ENCODE assay signal across 8 cellular contexts in the genomic region with DNA sequence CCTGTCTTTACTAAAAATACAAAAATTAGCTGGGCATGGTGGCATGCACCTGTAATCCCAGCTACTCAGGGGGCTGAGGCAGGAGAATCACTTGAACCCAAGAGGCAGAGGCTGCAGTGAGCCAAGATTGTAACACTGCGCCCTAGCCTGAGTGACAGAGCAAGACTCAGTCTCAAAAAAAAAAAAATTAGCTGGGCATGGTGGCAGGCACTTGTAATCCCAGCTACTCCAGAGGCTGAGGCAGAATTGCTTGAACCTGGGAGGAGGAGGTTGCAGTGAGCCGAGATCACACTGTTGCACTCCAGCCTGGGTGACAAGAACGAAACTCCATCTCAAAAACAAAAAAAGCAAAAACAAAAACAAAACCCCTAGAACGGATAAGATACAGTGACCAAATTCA. TPM values are rescaled to one million over a fixed set of nuclear protein-coding genes. Genes with fewer than 3 reads are reported as not detected.
DNase-seq lines count a peak whose midpoint lies in the region; ATAC-seq, FAIRE-seq and TF ChIP-seq lines count a peak whose summit lies in the region.
"Not testable (repeated sequence)": the region's sequence is repeated elsewhere in the genome, so short reads cannot be mapped to it uniquely, and the experiment has no call there.

No MANE protein-coding gene starts in this region.

- H3K4me1 Mint-ChIP-seq in T-helper 1 cell treated with Interleukin-12 subunit alpha and Interleukin-12 subunit beta and Interleukin-4 antibody, amounts not matched to agents 30 μg/mL and 1 μg/mL, for 36 hours (ENCODE audit: low read depth): peaks cover 42% of the 10 kb centered on the region
- H3K4me1 Mint-ChIP-seq in activated T-helper 17 cell treated with anti-CD3 and anti-CD28 coated beads, Interleukin-2, amount 50 U/mL, for 72 hours: peaks cover 39% of the 10 kb centered on the region
- peaks cover 49% of the 10 kb centered on the region for H3K4me1 Mint-ChIP-seq in brain

- H3K36me3 ChIP-seq in BLaER1: peaks cover 51% of the 10 kb centered on the region
- H3K36me3 ChIP-seq in GM23248 (ENCODE audit: low read depth); KMS-11 (ENCODE audit: insufficient read depth); HepG2 (replicated peaks in 1 of 2; ENCODE audit: control insufficient read depth in 1 of 2, insufficient read depth in 2 of 2, low read length in 2 of 2); trophoblast cell (ENCODE audit: control insufficient read depth in 1 of 2, insufficient read depth in 2 of 2, low read length in 2 of 2): not testable (repeated sequence)

- H4K8ac ChIP-seq in trophoblast cell (ENCODE audit: low read depth, low read length): not testable (repeated sequence)

- CTCF ChIA-PET in HepG2 (lab: Yijun Ruan, JAX; ENCODE audit: low intra/inter-chr PET ratio, low total read pairs): not testable (repeated sequence)

- H3K9me2 ChIP-seq in GM23248 (ENCODE audit: insufficient read depth): not testable (repeated sequence)

- not testable (repeated sequence) for H3K27ac Mint-ChIP-seq in T-helper 1 cell treated with Interleukin-12 subunit alpha and Interleukin-12 subunit beta and Interleukin-4 antibody, amounts not matched to agents 30 μg/mL and 1 μg/mL, for 36 hours; activated T-helper 17 cell treated with anti-CD3 and anti-CD28 coated beads, Interleukin-2, amount 50 U/mL, for 72 hours
- peak overlapping the region in 2 of 5 experiments; percentile 3 to 31 for H3K27ac Mint-ChIP-seq in brain

- BruUV-seq in HepG2 (replicated peaks; lab: Mats Ljungman, UMichigan): not testable (repeated sequence)

- not testable (repeated sequence) for H2BK120ac ChIP-seq in trophoblast cell (ENCODE audit: insufficient read depth, low read length, poor library complexity)

- H3K79me1 ChIP-seq in trophoblast cell (ENCODE audit: low read length): peaks cover 11% of the 10 kb centered on the region

- not testable (repeated sequence) for H2AK5ac ChIP-seq in trophoblast cell (ENCODE audit: low read length)

- DNase-seq in GM23248; HepG2 (ENCODE audit: low spot score); trophoblast cell: not testable (repeated sequence)

- peaks cover 71% of the 10 kb centered on the region for H4K20me1 ChIP-seq in BLaER1
- not testable (repeated sequence) for H4K20me1 ChIP-seq in GM23248 (ENCODE audit: insufficient read depth)
- H4K20me1 ChIP-seq in KMS-11 (ENCODE audit: insufficient read depth): peaks cover 56% of the 10 kb centered on the region
- peaks cover 13% of the 10 kb centered on the region for H4K20me1 ChIP-seq in HepG2 (ENCODE audit: insufficient read depth, low read length)

- H3K23ac ChIP-seq in trophoblast cell (ENCODE audit: low read length): not testable (repeated sequence)

- peaks cover 17% of the 10 kb centered on the region for H3F3A ChIP-seq in GM23248 (ENCODE audit: insufficient read depth)

- FAIRE-seq in HepG2 (lab: Jason Lieb, UNC): not testable (repeated sequence)

- TF ChIP-seq RAD21 in HepG2 (CRISPR knock-in tag; IDR thresholded peaks at IDR 0.05): not testable (repeated sequence)

- H3K27me3 ChIP-seq in BLaER1; GM23248 (replicated peaks; ENCODE audit: insufficient read depth); KMS-11 (ENCODE audit: insufficient read depth, low read depth); HepG2 (ENCODE audit: control insufficient read depth in 1 of 2, insufficient read depth in 2 of 2, low read length in 2 of 2); trophoblast cell (ENCODE audit: insufficient read depth, low read length): not testable (repeated sequence)

- not testable (repeated sequence) for H3K9ac ChIP-seq in BLaER1; GM23248; KMS-11; HepG2 (ENCODE audit: insufficient read depth, low read depth, low read length); trophoblast cell (ENCODE audit: low read length)

- peaks cover 14% of the 10 kb centered on the region for H3K36me3 Mint-ChIP-seq in T-helper 1 cell treated with Interleukin-12 subunit alpha and Interleukin-12 subunit beta and Interleukin-4 antibody, amounts not matched to agents 30 μg/mL and 1 μg/mL, for 36 hours (ENCODE audit: low read depth)
- peaks cover 54% of the 10 kb centered on the region for H3K36me3 Mint-ChIP-seq in activated T-helper 17 cell treated with anti-CD3 and anti-CD28 coated beads, Interleukin-2, amount 50 U/mL, for 72 hours (ENCODE audit: low read depth)
- H3K36me3 Mint-ChIP-seq in brain: peaks cover 43% of the 10 kb centered on the region

- WGBS in GM23248 (ENCODE audit: low coverage in 1 of 2, low lambda C conversion rate in 2 of 2, missing lambda C conversion rate in 2 of 2), 2 experiments: 58 to 66% methylated on average over 4 of the region's 4 CpGs
- WGBS in HepG2 (ENCODE audit: low lambda C conversion rate): 82% methylated on average over 4 of the region's 4 CpGs
- WGBS in trophoblast cell (ENCODE audit: extremely low coverage, insufficient coverage, insufficient read length): no CpG with 5 or more reads among the region's 4 CpGs

- TF ChIP-seq CTCF in KMS-11 (conservative IDR thresholded peaks at IDR 0.05; ENCODE audit: low read depth, low read length); brain (conservative IDR thresholded peaks at IDR 0.05); HepG2 (CRISPR knock-in tag; IDR thresholded peaks at IDR 0.05): not testable (repeated sequence)

- POLR2A ChIA-PET in HepG2 (lab: Yijun Ruan, JAX): not testable (repeated sequence)

- not testable (repeated sequence) for H2AFZ ChIP-seq in GM23248; KMS-11 (ENCODE audit: low read depth); HepG2 (ENCODE audit: low read length); trophoblast cell (ENCODE audit: insufficient read depth, low read length, poor library complexity)

- not testable (repeated sequence) for H3K18ac ChIP-seq in trophoblast cell (ENCODE audit: low read length)

- H2BK12ac ChIP-seq in trophoblast cell (ENCODE audit: low read length): not testable (repeated sequence)

- not testable (repeated sequence) for H4K91ac ChIP-seq in trophoblast cell (ENCODE audit: low read depth, low read length)

- H3K9me3 ChIP-seq in BLaER1: peaks cover 40% of the 10 kb centered on the region
- not testable (repeated sequence) for H3K9me3 ChIP-seq in GM23248 (ENCODE audit: low read depth); HepG2 (ENCODE audit: low read length); trophoblast cell (ENCODE audit: insufficient read depth, low read depth, low read length)

- not testable (repeated sequence) for H3K4me3 ChIP-seq in BLaER1; GM23248; KMS-11 (IDR thresholded peaks at IDR 0.05; ENCODE audit: insufficient read depth, low read depth, low read length); HepG2 (replicated peaks in 1 of 3; ENCODE audit: insufficient read depth in 1 of 3, low read depth in 2 of 3, low read length in 3 of 3); trophoblast cell (ENCODE audit: low read depth, low read length)

- in situ Hi-C loops in GM23248 (cut with MboI); HepG2 (cut with HindIII; ENCODE audit: extremely low pct_ligation_motif_present, low pct_unique_long_range_greater_than_20kb): not testable (repeated sequence)

- not testable (repeated sequence) for H3K27me3 Mint-ChIP-seq in T-helper 1 cell treated with Interleukin-12 subunit alpha and Interleukin-12 subunit beta and Interleukin-4 antibody, amounts not matched to agents 30 μg/mL and 1 μg/mL, for 36 hours (ENCODE audit: low read depth); activated T-helper 17 cell treated with anti-CD3 and anti-CD28 coated beads, Interleukin-2, amount 50 U/mL, for 72 hours; brain

- H3K4me1 ChIP-seq in BLaER1: peaks cover 51% of the 10 kb centered on the region
- H3K4me1 ChIP-seq in GM23248 (ENCODE audit: insufficient read depth): peaks cover 17% of the 10 kb centered on the region
- peaks cover 42% of the 10 kb centered on the region for H3K4me1 ChIP-seq in KMS-11 (ENCODE audit: low read depth, poor library complexity, severe bottlenecking)
- H3K4me1 ChIP-seq in HepG2 (ENCODE audit: insufficient read depth, low read length): peaks cover 61% of the 10 kb centered on the region
- H3K4me1 ChIP-seq in trophoblast cell (ENCODE audit: control insufficient read depth in 1 of 2, insufficient read depth in 2 of 2, low read length in 2 of 2): not testable (repeated sequence)

- H3K27ac ChIP-seq in BLaER1; GM23248; KMS-11; HepG2 (ENCODE audit: extremely low read length, insufficient read depth, low read length); trophoblast cell (ENCODE audit: low read depth, low read length): not testable (repeated sequence)

- peak overlapping the region; percentile 64 for H3K4ac ChIP-seq in trophoblast cell (ENCODE audit: low read depth, low read length)

- not testable (repeated sequence) for H2BK5ac ChIP-seq in trophoblast cell (ENCODE audit: low read depth, low read length, poor library complexity)

- not testable (repeated sequence) for H3K9me3 Mint-ChIP-seq in T-helper 1 cell treated with Interleukin-12 subunit alpha and Interleukin-12 subunit beta and Interleukin-4 antibody, amounts not matched to agents 30 μg/mL and 1 μg/mL, for 36 hours; activated T-helper 17 cell treated with anti-CD3 and anti-CD28 coated beads, Interleukin-2, amount 50 U/mL, for 72 hours
- peaks cover 8 to 11% (median 9%) of the 10 kb centered on the region in 5 experiments for H3K9me3 Mint-ChIP-seq in brain

- TF ChIP-seq EP300 in HepG2 (IDR thresholded peaks at IDR 0.05; ENCODE audit: low read depth in 2 of 2, low read length in 2 of 2); HepG2 (CRISPR knock-in tag; IDR thresholded peaks at IDR 0.05; ENCODE audit: borderline replicate concordance): not testable (repeated sequence)

- TF ChIP-seq POLR2A in HepG2 (IDR thresholded peaks at IDR 0.05; ENCODE audit: insufficient read depth in 1 of 2, low read depth in 2 of 2, low read length in 2 of 2): not testable (repeated sequence)

- not testable (repeated sequence) for H4K12ac ChIP-seq in trophoblast cell (ENCODE audit: low read depth, low read length)

- peaks cover 87% of the 10 kb centered on the region for H3K79me2 ChIP-seq in GM23248 (ENCODE audit: insufficient read depth)
- peaks cover 78% of the 10 kb centered on the region for H3K79me2 ChIP-seq in KMS-11 (ENCODE audit: insufficient read depth, low read depth)
- H3K79me2 ChIP-seq in HepG2 (ENCODE audit: insufficient read depth, low read length): peaks cover 80% of the 10 kb centered on the region
- peaks cover 33% of the 10 kb centered on the region for H3K79me2 ChIP-seq in trophoblast cell (ENCODE audit: control insufficient read depth, insufficient read depth, low read length, poor library complexity)

- H3K4me3 Mint-ChIP-seq in T-helper 1 cell treated with Interleukin-12 subunit alpha and Interleukin-12 subunit beta and Interleukin-4 antibody, amounts not matched to agents 30 μg/mL and 1 μg/mL, for 36 hours: peak overlapping the region; percentile 15
- peak overlapping the region; percentile 97 for H3K4me3 Mint-ChIP-seq in activated T-helper 17 cell treated with anti-CD3 and anti-CD28 coated beads, Interleukin-2, amount 50 U/mL, for 72 hours
- peak overlapping the region; percentile 21 to 96 (median 83) for H3K4me3 Mint-ChIP-seq in brain

- intact Hi-C loops in HepG2 (cut with micrococcal nuclease; ENCODE audit: unreplicated experiment): not testable (repeated sequence)

- H3K14ac ChIP-seq in trophoblast cell (ENCODE audit: low read length): not testable (repeated sequence)

- ATAC-seq in activated T-helper 17 cell treated with anti-CD3 and anti-CD28 coated beads, Interleukin-2, amount 50 U/mL, for 72 hours (replicated peaks); HepG2: not testable (repeated sequence)

- peak overlapping the region; percentile 85; the same call in 1 of the 2 replicates for H3K4me2 ChIP-seq in BLaER1
- H3K4me2 ChIP-seq in GM23248 (ENCODE audit: unreplicated experiment): peak overlapping the region; percentile 92
- H3K4me2 ChIP-seq in KMS-11: peak overlapping the region; percentile 38; the same call in 1 of the 2 replicates
- H3K4me2 ChIP-seq in HepG2 (ENCODE audit: low read depth, low read length): peak overlapping the region; percentile 20; the same call in 1 of the 2 replicates
- not testable (repeated sequence) for H3K4me2 ChIP-seq in trophoblast cell (ENCODE audit: low read length)

RNA-seq across cellular contexts. Expression of gene MCMBP, which starts 3.2 kb away (rescaled TPM):
- 52.2 and 53.7 TPM in 2 replicates for total RNA-seq in GM23248 (2014; rRNA removed; shearing (Covaris generic))
- polyA plus RNA-seq in GM23248 (2016; fragmentation: Nextera tagmentation; extraction: Ambion mirVana) (45.6 and 47.9 TPM in 2 replicates), brain (ENCODE audit: insufficient read depth, low read depth, low replicate concordance) (45.5 TPM), HepG2 (2011; rRNA removed) (30.2 and 35.7 TPM in 2 replicates)
- 10 to 100 TPM; 61.2 to 98.8 TPM for total RNA-seq in activated T-helper 17 cell treated with anti-CD3 and anti-CD28 coated beads, Interleukin-2, amount 50 U/mL, for 72 hours
- 62.4 and 71.8 TPM in 2 replicates for total RNA-seq in HepG2 (2016; rRNA removed; fragmentation: Illumina TruSeq; extraction: Trizol)
- 8.5 and 9.5 TPM in 2 replicates for total RNA-seq in HepG2 (2016; cell fraction: cytosol; rRNA removed; fragmentation: Illumina TruSeq; extraction: Trizol; ENCODE audit: low read depth)
- 61.6 and 74.1 TPM in 2 replicates for total RNA-seq in HepG2 (2016; cell fraction: insoluble cytoplasmic fraction; rRNA removed; fragmentation: Illumina TruSeq; extraction: Trizol)
- total RNA-seq in HepG2 (2016; cell fraction: membrane; rRNA removed; fragmentation: Illumina TruSeq; extraction: Trizol): 20.8 and 21.4 TPM in 2 replicates
- total RNA-seq in HepG2 (2016; cell fraction: nucleus; rRNA removed; fragmentation: Illumina TruSeq; extraction: Trizol): 36.7 and 40.4 TPM in 2 replicates
- 25.1 and 34.5 TPM in 2 replicates for polyA plus RNA-seq in HepG2 (2011; cell fraction: cytosol; rRNA removed)
- 15.4 and 17.1 TPM in 2 replicates for polyA plus RNA-seq in HepG2 (2011; cell fraction: nucleus; rRNA removed)
- 32.4 and 37.2 TPM in 2 replicates for polyA plus RNA-seq in HepG2 (2012)
- polyA plus RNA-seq in HepG2 (2016; cell fraction: cytosol; fragmentation: Illumina TruSeq; extraction: Trizol; ENCODE audit: low read depth): 3.7 and 3.9 TPM in 2 replicates
- 61.3 and 62.2 TPM in 2 replicates for polyA plus RNA-seq in HepG2 (2016; cell fraction: insoluble cytoplasmic fraction; fragmentation: Illumina TruSeq; extraction: Trizol; ENCODE audit: low read depth)
- polyA plus RNA-seq in HepG2 (2016; cell fraction: membrane; fragmentation: Illumina TruSeq; extraction: Trizol; ENCODE audit: low read depth): 10.4 and 11.4 TPM in 2 replicates
- polyA plus RNA-seq in HepG2 (2016; cell fraction: nucleus; fragmentation: Illumina TruSeq; extraction: Trizol; ENCODE audit: insufficient read depth, low read depth): 40.7 and 46.5 TPM in 2 replicates
- 35.0 and 101 TPM in 2 replicates for polyA minus RNA-seq in HepG2 (2011; rRNA and poly(A)+ RNA removed; ENCODE audit: low replicate concordance)
- 29.6 and 29.9 TPM in 2 replicates for polyA minus RNA-seq in HepG2 (2011; cell fraction: cytosol; rRNA and poly(A)+ RNA removed)
- polyA minus RNA-seq in HepG2 (2011; cell fraction: nucleus; rRNA and poly(A)+ RNA removed): 36.1 and 39.2 TPM in 2 replicates
- polyA plus RNA-seq in trophoblast cell (2013): 39.8 and 40.3 TPM in 2 replicates

RNA-seq across cellular contexts. Expression of gene SEC23IP, which starts 23.1 kb away (rescaled TPM):
- 19.3 and 23.6 TPM in 2 replicates for total RNA-seq in GM23248 (2014; rRNA removed; shearing (Covaris generic))
- polyA plus RNA-seq in GM23248 (2016; fragmentation: Nextera tagmentation; extraction: Ambion mirVana) (44.2 and 55.0 TPM in 2 replicates), brain (ENCODE audit: insufficient read depth, low read depth, low replicate concordance) (13.0 TPM), HepG2 (2011; rRNA removed) (27.2 and 32.3 TPM in 2 replicates)
- total RNA-seq in activated T-helper 17 cell treated with anti-CD3 and anti-CD28 coated beads, Interleukin-2, amount 50 U/mL, for 72 hours: 10 to 100 TPM; 53.9 to 97.4 TPM
- 57.7 and 84.4 TPM in 2 replicates for total RNA-seq in HepG2 (2016; rRNA removed; fragmentation: Illumina TruSeq; extraction: Trizol)
- total RNA-seq in HepG2 (2016; cell fraction: cytosol; rRNA removed; fragmentation: Illumina TruSeq; extraction: Trizol; ENCODE audit: low read depth): 9.5 and 11.1 TPM in 2 replicates
- 61.6 and 82.9 TPM in 2 replicates for total RNA-seq in HepG2 (2016; cell fraction: insoluble cytoplasmic fraction; rRNA removed; fragmentation: Illumina TruSeq; extraction: Trizol)
- total RNA-seq in HepG2 (2016; cell fraction: membrane; rRNA removed; fragmentation: Illumina TruSeq; extraction: Trizol): 21.4 and 27.3 TPM in 2 replicates
- total RNA-seq in HepG2 (2016; cell fraction: nucleus; rRNA removed; fragmentation: Illumina TruSeq; extraction: Trizol): 37.5 and 40.7 TPM in 2 replicates
- 20.8 and 24.8 TPM in 2 replicates for polyA plus RNA-seq in HepG2 (2011; cell fraction: cytosol; rRNA removed)
- polyA plus RNA-seq in HepG2 (2011; cell fraction: nucleus; rRNA removed): 26.2 and 30.7 TPM in 2 replicates
- 29.8 and 41.2 TPM in 2 replicates for polyA plus RNA-seq in HepG2 (2012)
- polyA plus RNA-seq in HepG2 (2016; cell fraction: cytosol; fragmentation: Illumina TruSeq; extraction: Trizol; ENCODE audit: low read depth): 2.7 and 3.6 TPM in 2 replicates
- polyA plus RNA-seq in HepG2 (2016; cell fraction: insoluble cytoplasmic fraction; fragmentation: Illumina TruSeq; extraction: Trizol; ENCODE audit: low read depth): 75.5 and 79.2 TPM in 2 replicates
- polyA plus RNA-seq in HepG2 (2016; cell fraction: membrane; fragmentation: Illumina TruSeq; extraction: Trizol; ENCODE audit: low read depth): 7.8 and 9.4 TPM in 2 replicates
- 34.9 and 41.1 TPM in 2 replicates for polyA plus RNA-seq in HepG2 (2016; cell fraction: nucleus; fragmentation: Illumina TruSeq; extraction: Trizol; ENCODE audit: insufficient read depth, low read depth)
- 110 and 131 TPM in 2 replicates for polyA minus RNA-seq in HepG2 (2011; rRNA and poly(A)+ RNA removed; ENCODE audit: low replicate concordance)
- polyA minus RNA-seq in HepG2 (2011; cell fraction: cytosol; rRNA and poly(A)+ RNA removed): 45.9 and 60.1 TPM in 2 replicates
- polyA minus RNA-seq in HepG2 (2011; cell fraction: nucleus; rRNA and poly(A)+ RNA removed): 47.7 and 48.2 TPM in 2 replicates
- polyA plus RNA-seq in trophoblast cell (2013): 46.1 and 50.7 TPM in 2 replicates

Comparison
In these comparisons a context has a peak if more than half of its experiments do, and no peak if none do; other contexts are left out.
1. H3K4me3 Mint-ChIP-seq: peak in every context shown above with its lines; median percentile 97 in activated T-helper 17 cell treated with anti-CD3 and anti-CD28 coated beads, Interleukin-2, amount 50 U/mL, for 72 hours; 83 in brain; 15 in T-helper 1 cell treated with Interleukin-12 subunit alpha and Interleukin-12 subunit beta and Interleukin-4 antibody, amounts not matched to agents 30 μg/mL and 1 μg/mL, for 36 hours.